In the genomic region with DNA sequence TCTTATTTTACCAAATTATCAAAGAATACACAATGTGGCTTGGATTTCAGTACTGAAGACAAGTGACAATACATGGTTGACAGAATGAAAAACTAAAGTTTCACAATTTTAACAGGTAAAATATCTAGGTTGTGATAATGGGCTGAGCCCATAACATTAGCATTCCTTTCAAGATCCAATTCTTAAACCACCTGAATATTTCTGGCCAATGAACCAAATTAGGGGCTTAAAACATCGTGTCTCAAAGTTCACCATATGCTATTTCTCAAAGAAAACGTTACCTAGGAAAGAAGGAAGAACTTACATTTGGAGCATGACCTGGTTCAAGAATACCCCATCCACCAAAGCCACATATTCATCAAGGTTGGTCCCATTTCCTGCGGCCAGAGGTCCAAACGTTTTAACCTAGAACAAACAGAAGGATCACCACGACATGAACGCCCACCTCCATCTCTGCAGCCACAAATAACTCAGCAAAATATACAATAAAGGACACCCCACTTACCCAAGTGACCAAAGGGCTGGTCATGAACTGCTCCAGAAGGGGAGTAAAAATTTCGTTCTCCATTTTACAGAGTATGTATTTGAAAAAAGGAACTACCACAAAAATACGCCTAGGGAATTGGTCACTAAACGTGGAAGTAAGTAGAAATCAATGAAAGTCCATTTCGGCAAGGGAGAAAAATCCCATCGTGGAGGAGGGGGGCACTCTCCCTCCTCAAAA, we compare ENCODE assay signal across 8 cellular contexts.
DNase-seq lines count a peak whose midpoint lies in the region; ATAC-seq and TF ChIP-seq lines count a peak whose summit lies in the region.

No MANE protein-coding gene starts in this region.

- H3K27me3 ChIP-seq in DND-41 (ENCODE audit: insufficient read depth, low read length, poor library complexity) (no peaks in the 10 kb centered on the region), iPS-15b (ENCODE audit: control insufficient read depth, insufficient read depth, low read length) (no peaks in the 10 kb centered on the region)

- peak overlapping the region; percentile 90 for H2AFZ ChIP-seq in DND-41 (ENCODE audit: low read depth, low read length)

- H3K27ac Mint-ChIP-seq in activated naive CD8-positive, alpha-beta T cell, result peak overlapping the region; percentile 77
- H3K27ac Mint-ChIP-seq in stimulated activated naive B cell treated with anti-CD40 and anti-IgM and Interleukin-4, amounts not matched to agents 10 μg/mL and 1 μg/mL and 100 μg/mL, for 72 hours, result peak overlapping the region; percentile 90

- H3K9ac ChIP-seq in DND-41 (ENCODE audit: low read depth, low read length), result peak overlapping the region; percentile 86
- peak overlapping the region; percentile 86 for H3K9ac ChIP-seq in iPS-15b (ENCODE audit: low read depth, low read length)

- peak overlapping the region; percentile 90 for H3K4me3 Mint-ChIP-seq in activated naive CD8-positive, alpha-beta T cell
- H3K4me3 Mint-ChIP-seq in stimulated activated naive B cell treated with anti-CD40 and anti-IgM and Interleukin-4, amounts not matched to agents 10 μg/mL and 1 μg/mL and 100 μg/mL, for 72 hours, result peak overlapping the region; percentile 95

- no peaks in the 10 kb centered on the region for H3K9me3 ChIP-seq in DND-41 (ENCODE audit: insufficient read depth, low read length, severe bottlenecking)
- no peaks in the 10 kb centered on the region for H3K9me3 ChIP-seq in iPS-15b (ENCODE audit: control insufficient read depth, insufficient read depth, low read length)

- H3K79me2 ChIP-seq in DND-41 (ENCODE audit: insufficient read depth, low read length), result peaks cover 59% of the 10 kb centered on the region

- DNase-seq in DND-41, result no peak
- DNase-seq in KBM-7, result peak; percentile 64
- no peak for DNase-seq in stimulated activated naive B cell treated with anti-CD40 and anti-IgM and Interleukin-4, amounts not matched to agents 10 μg/mL and 1 μg/mL and 100 μg/mL, for 72 hours
- DNase-seq in cortex of kidney (lab: John Stamatoyannopoulos, UW), result no peak
- no peak for DNase-seq in stimulated activated CD4-positive, alpha-beta T cell treated with anti-CD3 and anti-CD28 coated beads, Interleukin-4, amount 100 ng/mL, for 4 hours
- no peak for DNase-seq in amniotic stem cell (lab: John Stamatoyannopoulos, UW)

- TF ChIP-seq CTCF in DND-41 (IDR thresholded peaks at IDR 0.05; ENCODE audit: borderline replicate concordance, extremely low read depth, low read length, poor library complexity, severe bottlenecking), result no peak

- peak overlapping the region; percentile 98 for H3K27ac ChIP-seq in DND-41 (ENCODE audit: low read length)

- ATAC-seq in DND-41 (ENCODE audit: insufficient read depth, low read depth), result no peak
- ATAC-seq in stimulated activated naive B cell treated with anti-CD40 and anti-IgM and Interleukin-4, amounts not matched to agents 10 μg/mL and 1 μg/mL and 100 μg/mL, for 72 hours (replicated peaks), result peak; percentile 7 to 14

- H3K27me3 Mint-ChIP-seq in activated naive CD8-positive, alpha-beta T cell, result no peaks in the 10 kb centered on the region
- H3K27me3 Mint-ChIP-seq in stimulated activated naive B cell treated with anti-CD40 and anti-IgM and Interleukin-4, amounts not matched to agents 10 μg/mL and 1 μg/mL and 100 μg/mL, for 72 hours, result no peaks in the 10 kb centered on the region

- peak overlapping the region; percentile 79 for H3K4me2 ChIP-seq in DND-41 (ENCODE audit: insufficient read depth, low read length)

- no peaks in the 10 kb centered on the region for H4K20me1 ChIP-seq in DND-41 (ENCODE audit: insufficient read depth, low read length)

- peaks cover 38% of the 10 kb centered on the region for H3K4me1 Mint-ChIP-seq in activated naive CD8-positive, alpha-beta T cell (ENCODE audit: low read depth)
- peaks cover 17 to 44% of the 10 kb centered on the region in 2 donors for H3K4me1 Mint-ChIP-seq in stimulated activated naive B cell treated with anti-CD40 and anti-IgM and Interleukin-4, amounts not matched to agents 10 μg/mL and 1 μg/mL and 100 μg/mL, for 72 hours

- H3K4me1 ChIP-seq in DND-41 (ENCODE audit: insufficient read depth, low read length), result peaks cover 40% of the 10 kb centered on the region
- peaks cover 5% of the 10 kb centered on the region for H3K4me1 ChIP-seq in iPS-15b (ENCODE audit: control insufficient read depth, insufficient read depth, low read length)

- in situ Hi-C loops in KBM-7 (cut with MboI; ENCODE audit: low pct_unique_long_range_greater_than_20kb, low sequenced_read_pairs), result no loop called here

- H3K36me3 Mint-ChIP-seq in activated naive CD8-positive, alpha-beta T cell, result no peaks in the 10 kb centered on the region
- no peaks in the 10 kb centered on the region for H3K36me3 Mint-ChIP-seq in stimulated activated naive B cell treated with anti-CD40 and anti-IgM and Interleukin-4, amounts not matched to agents 10 μg/mL and 1 μg/mL and 100 μg/mL, for 72 hours

- H3K36me3 ChIP-seq in DND-41 (ENCODE audit: insufficient read depth, low read length) (peaks cover 14% of the 10 kb centered on the region; the same call in 1 of the 2 replicates), iPS-15b (ENCODE audit: control insufficient read depth, insufficient read depth, low read length) (no peaks in the 10 kb centered on the region)

- peak overlapping the region; percentile 60 to 76 for H3K4me3 ChIP-seq in DND-41 (ENCODE audit: low read depth in 1 of 2, low read length in 2 of 2)
- H3K4me3 ChIP-seq in iPS-15b (ENCODE audit: low read depth, low read length), result peak overlapping the region; percentile 96

- no peaks in the 10 kb centered on the region for H3K9me3 Mint-ChIP-seq in activated naive CD8-positive, alpha-beta T cell (ENCODE audit: low read depth)
- no peaks in the 10 kb centered on the region for H3K9me3 Mint-ChIP-seq in stimulated activated naive B cell treated with anti-CD40 and anti-IgM and Interleukin-4, amounts not matched to agents 10 μg/mL and 1 μg/mL and 100 μg/mL, for 72 hours
